7 cellular contexts compared by ENCODE assay signal in the genomic region with DNA sequence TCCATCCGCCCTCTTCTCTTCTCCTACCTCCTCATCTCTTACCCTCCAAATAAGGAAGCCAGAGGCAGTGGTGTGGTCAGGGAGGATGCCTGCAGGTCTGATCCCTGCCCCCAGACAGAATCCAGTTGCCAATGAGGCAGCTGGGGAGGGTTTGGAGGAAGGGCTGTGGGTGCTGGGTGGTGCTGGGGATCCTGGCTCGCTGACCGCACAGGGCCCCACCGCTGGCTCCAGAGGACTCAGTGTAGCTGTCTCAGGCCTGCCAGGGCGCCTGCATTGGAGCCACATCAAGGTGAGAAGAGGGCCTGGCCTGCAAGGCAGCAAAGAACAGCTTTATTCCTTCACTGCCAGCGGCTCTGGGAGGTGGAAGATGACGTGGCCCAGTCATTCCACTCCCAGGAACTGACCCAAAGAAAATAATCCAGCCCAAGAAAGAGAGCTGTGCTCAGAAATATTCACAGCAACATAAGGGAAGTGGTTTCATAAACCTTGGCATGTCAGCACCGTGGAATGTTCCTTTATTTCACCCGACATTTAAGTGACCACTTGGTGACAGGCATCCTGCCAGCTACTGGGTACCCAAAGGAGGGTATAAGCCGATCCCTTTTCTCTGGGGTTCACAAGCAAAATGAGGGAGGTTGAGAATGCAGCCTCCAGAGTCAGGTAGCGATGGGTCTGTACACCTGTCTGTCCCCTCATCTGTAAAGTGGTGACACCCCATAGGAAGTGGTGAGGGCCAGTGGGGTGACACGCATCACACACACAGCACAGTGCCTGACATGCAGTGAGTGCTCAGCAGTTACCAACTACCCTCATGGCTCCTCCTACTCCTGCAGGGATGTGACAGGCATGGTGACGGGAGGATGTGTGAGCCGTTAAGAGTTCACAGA.
A peak's percentile ranks its signal among the peaks of the same experiment; 100 is the strongest.
DNase-seq lines count a peak whose midpoint lies in the region; ATAC-seq, FAIRE-seq and TF ChIP-seq lines count a peak whose summit lies in the region.

No MANE protein-coding gene starts in this region.

- peak; percentile 91 for DNase-seq in RCC 7860 (ENCODE audit: low spot score)
- DNase-seq in epithelial cell of proximal tubule (ENCODE audit: low read depth), result peak; percentile 27
- DNase-seq in pulmonary artery endothelial cell (ENCODE audit: low read depth, low spot score), result peak; percentile 19
- DNase-seq in epidermal melanocyte (ENCODE audit: insufficient read length, low spot score), result no peak
- DNase-seq in superior temporal gyrus (ENCODE audit: extremely low spot score), result no peak
- DNase-seq in DMS153 treated with DMSO at 0.1 percent for 48 hours (lab: John Stamatoyannopoulos, UW; ENCODE audit: unreplicated experiment), result no peak

- no peak overlapping the region for H3K4me3 ChIP-seq in epithelial cell of proximal tubule (ENCODE audit: low read depth, low read length)

- peak; percentile 48 for ATAC-seq in GM21423 (IDR thresholded peaks at IDR 0.05; ENCODE audit: unreplicated experiment)

- TF ChIP-seq CTCF in epithelial cell of proximal tubule (conservative IDR thresholded peaks at IDR 0.05; ENCODE audit: low read depth, low read length), result no peak

- peak; percentile 73 for FAIRE-seq in RCC 7860 (lab: Jason Lieb, UNC)

Comparison
In these comparisons a context has a peak if more than half of its experiments do, and no peak if none do; other contexts are left out.
1. DNase-seq: peak in RCC 7860 (single experiment), epithelial cell of proximal tubule (single experiment) and pulmonary artery endothelial cell (single experiment); none in epidermal melanocyte (single experiment), superior temporal gyrus (single experiment) and DMS153 treated with DMSO at 0.1 percent for 48 hours (single experiment).